ENCODE assay signal across 10 cellular contexts in the genomic region with DNA sequence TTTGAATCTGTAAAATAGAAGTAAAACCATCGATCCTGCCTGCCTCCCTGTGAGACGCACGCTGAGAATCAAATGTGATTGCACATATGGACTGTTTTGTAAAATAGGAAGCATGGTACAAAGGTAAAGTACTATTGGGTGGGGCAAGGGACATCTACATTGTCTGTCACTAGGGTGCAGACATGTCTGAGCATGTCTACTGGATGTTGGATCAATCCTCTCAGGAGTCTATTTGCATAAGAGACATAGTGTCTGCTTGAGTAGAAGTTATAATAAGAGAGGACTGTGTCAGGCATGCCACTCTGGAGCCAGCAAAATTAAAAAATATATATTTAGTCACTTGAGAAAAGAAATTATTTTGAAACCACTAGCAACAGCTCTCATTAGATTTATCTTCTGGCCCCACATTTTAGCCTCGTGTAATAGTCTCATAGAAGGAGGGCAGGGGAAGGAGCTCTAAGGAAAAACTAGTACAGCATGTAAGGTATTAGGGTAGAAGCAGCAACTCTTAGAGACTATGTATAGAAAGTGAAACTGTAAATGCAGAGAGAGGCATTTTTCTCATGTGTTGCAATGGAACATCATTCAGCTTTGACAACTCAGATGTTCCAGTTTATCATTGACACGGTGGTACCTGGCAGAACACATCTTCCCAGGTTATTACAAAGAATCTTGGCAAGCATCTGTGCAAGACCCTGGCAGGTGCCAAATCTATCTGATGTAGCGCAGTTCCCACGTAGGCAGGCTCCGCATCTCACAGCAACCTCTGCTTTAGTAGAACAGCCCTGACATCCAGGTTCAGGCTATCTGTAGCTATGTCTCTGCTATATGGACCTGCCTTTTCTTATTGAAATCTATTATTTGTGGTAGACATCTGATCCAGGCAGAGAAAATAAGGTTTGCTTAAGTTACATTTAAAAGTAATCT.
DNase-seq lines count a peak whose midpoint lies in the region; ATAC-seq and TF ChIP-seq lines count a peak whose summit lies in the region.
"Had no signal": no experiment of that assay in that cellular context is flagged by ENCODE, and none has a peak within 500 bp of the region (broad histone marks: within the 10 kb centered on the region; RNA-seq: fewer than 3 reads in every experiment).

No MANE protein-coding gene starts in this region.

- H3K79me2 ChIP-seq in GM23338 (replicated peaks; ENCODE audit: insufficient read depth): no peaks in the 10 kb centered on the region

- H3K27me3 Mint-ChIP-seq in GM23338 (ENCODE audit: insufficient read depth, low read depth, poor library complexity): no peaks in the 10 kb centered on the region
- no peaks in the 10 kb centered on the region for H3K27me3 Mint-ChIP-seq in activated T-helper 1 cell treated with anti-CD3 and anti-CD28 coated beads, Interleukin-12 subunit alpha, Interleukin-12 subunit beta, Interleukin-2, Interleukin-4 antibody, amounts not matched to agents 30 ng/mL and 10 ng/mL and 1 ng/mL, durations not matched to agents 14 hours and 24 hours and 36 hours (ENCODE audit: insufficient read depth)
- H3K27me3 Mint-ChIP-seq: stimulated activated memory B cell treated with anti-CD40 and anti-IgM and Interleukin-4, amounts not matched to agents 10 μg/mL and 1 μg/mL and 100 μg/mL, for 72 hours had no signal

- H3K36me3 Mint-ChIP-seq in GM23338 (ENCODE audit: low read depth): peaks cover 28% of the 10 kb centered on the region
- no peaks in the 10 kb centered on the region for H3K36me3 Mint-ChIP-seq in activated T-helper 1 cell treated with anti-CD3 and anti-CD28 coated beads, Interleukin-12 subunit alpha, Interleukin-12 subunit beta, Interleukin-2, Interleukin-4 antibody, amounts not matched to agents 30 ng/mL and 10 ng/mL and 1 ng/mL, durations not matched to agents 14 hours and 24 hours and 36 hours (ENCODE audit: low read depth)
- H3K36me3 Mint-ChIP-seq: stimulated activated memory B cell treated with anti-CD40 and anti-IgM and Interleukin-4, amounts not matched to agents 10 μg/mL and 1 μg/mL and 100 μg/mL, for 72 hours had no signal

- peak; percentile 57 for ATAC-seq in GM18508 (IDR thresholded peaks at IDR 0.05; ENCODE audit: insufficient read depth, unreplicated experiment)
- no peak for ATAC-seq in GM23338
- ATAC-seq in HG03575 (IDR thresholded peaks at IDR 0.05; ENCODE audit: extremely low read depth, insufficient number of reproducible peaks, low FRiP score, unreplicated experiment): peak; percentile 69
- ATAC-seq: stimulated activated memory B cell treated with anti-CD40 and anti-IgM and Interleukin-4, amounts not matched to agents 10 μg/mL and 1 μg/mL and 100 μg/mL, for 72 hours had no signal

- H3K4me3 Mint-ChIP-seq in GM23338: no peak overlapping the region
- no peak overlapping the region for H3K4me3 Mint-ChIP-seq in activated T-helper 1 cell treated with anti-CD3 and anti-CD28 coated beads, Interleukin-12 subunit alpha, Interleukin-12 subunit beta, Interleukin-2, Interleukin-4 antibody, amounts not matched to agents 30 ng/mL and 10 ng/mL and 1 ng/mL, durations not matched to agents 14 hours and 24 hours and 36 hours
- H3K4me3 Mint-ChIP-seq: stimulated activated memory B cell treated with anti-CD40 and anti-IgM and Interleukin-4, amounts not matched to agents 10 μg/mL and 1 μg/mL and 100 μg/mL, for 72 hours had no signal

- H3F3A ChIP-seq in GM23338 (replicated peaks; ENCODE audit: low read depth): no peaks in the 10 kb centered on the region

- H3K9me2 ChIP-seq in GM23338 (ENCODE audit: insufficient read depth): 0 out of 2 replicates have a peak, but pooled peaks cover 6% of the 10 kb centered on the region

- H3K27me3 ChIP-seq in GM23338 (ENCODE audit: insufficient read depth) (no peaks in the 10 kb centered on the region), tibial nerve (no peaks in the 10 kb centered on the region)

- WGBS in tibial nerve, 2 donors: 88 to 89% methylated on average over 8 of the region's 8 CpGs

- H3K27ac ChIP-seq in GM23338 (ENCODE audit: low read depth) (no peak overlapping the region; the same call in 1 of the 2 replicates), tibial nerve (no peak overlapping the region)

- H3K27ac Mint-ChIP-seq in GM23338: no peak overlapping the region
- no peak overlapping the region for H3K27ac Mint-ChIP-seq in activated T-helper 1 cell treated with anti-CD3 and anti-CD28 coated beads, Interleukin-12 subunit alpha, Interleukin-12 subunit beta, Interleukin-2, Interleukin-4 antibody, amounts not matched to agents 30 ng/mL and 10 ng/mL and 1 ng/mL, durations not matched to agents 14 hours and 24 hours and 36 hours
- H3K27ac Mint-ChIP-seq: stimulated activated memory B cell treated with anti-CD40 and anti-IgM and Interleukin-4, amounts not matched to agents 10 μg/mL and 1 μg/mL and 100 μg/mL, for 72 hours had no signal

- H2AFZ ChIP-seq in GM23338: peak overlapping the region; percentile 19; the same call in 1 of the 2 replicates

- intact Hi-C loops in activated T-helper 1 cell treated with anti-CD3 and anti-CD28 coated beads, Interleukin-12 subunit alpha, Interleukin-12 subunit beta, Interleukin-2, Interleukin-4 antibody, amounts not matched to agents 30 ng/mL and 10 ng/mL and 1 ng/mL, durations not matched to agents 14 hours and 24 hours and 36 hours (cut with micrococcal nuclease): no loop called here

- no peaks in the 10 kb centered on the region for H3K9me3 ChIP-seq in tibial nerve

- H3K4me1 Mint-ChIP-seq in GM23338: no peaks in the 10 kb centered on the region
- H3K4me1 Mint-ChIP-seq in activated T-helper 1 cell treated with anti-CD3 and anti-CD28 coated beads, Interleukin-12 subunit alpha, Interleukin-12 subunit beta, Interleukin-2, Interleukin-4 antibody, amounts not matched to agents 30 ng/mL and 10 ng/mL and 1 ng/mL, durations not matched to agents 14 hours and 24 hours and 36 hours (ENCODE audit: low read depth): no peaks in the 10 kb centered on the region

- H3K4me3 ChIP-seq in GM23338: no peak overlapping the region
- H3K4me3 ChIP-seq in tibial nerve: no peak overlapping the region

- peaks cover 60% of the 10 kb centered on the region for H3K9me3 Mint-ChIP-seq in GM23338
- peaks cover 3% of the 10 kb centered on the region for H3K9me3 Mint-ChIP-seq in activated T-helper 1 cell treated with anti-CD3 and anti-CD28 coated beads, Interleukin-12 subunit alpha, Interleukin-12 subunit beta, Interleukin-2, Interleukin-4 antibody, amounts not matched to agents 30 ng/mL and 10 ng/mL and 1 ng/mL, durations not matched to agents 14 hours and 24 hours and 36 hours
- H3K9me3 Mint-ChIP-seq: stimulated activated memory B cell treated with anti-CD40 and anti-IgM and Interleukin-4, amounts not matched to agents 10 μg/mL and 1 μg/mL and 100 μg/mL, for 72 hours had no signal

- TF ChIP-seq CTCF in GM23338 (conservative IDR thresholded peaks at IDR 0.05; ENCODE audit: low read depth in 2 of 2): no peak
- no peak for TF ChIP-seq CTCF in tibial nerve (IDR thresholded peaks at IDR 0.05)

- DNase-seq in GM23338 (ENCODE audit: low spot score): no peak
- DNase-seq in SW480 (ENCODE audit: low spot score): peak; percentile 51
- DNase-seq in NCI-H446 (lab: John Stamatoyannopoulos, UW): no peak
- DNase-seq in activated T-cell treated with anti-CD3 and anti-CD28 coated beads for 4 hours: no peak
- no peak for DNase-seq in tibial nerve (ENCODE audit: low spot score in 2 of 2)
- DNase-seq in activated T-helper 1 cell treated with anti-CD3 and anti-CD28 coated beads, Interleukin-12 subunit alpha, Interleukin-12 subunit beta, Interleukin-2, Interleukin-4 antibody, amounts not matched to agents 30 ng/mL and 10 ng/mL and 1 ng/mL, durations not matched to agents 14 hours and 24 hours and 36 hours (ENCODE audit: low spot score): no peak
- DNase-seq: activated CD4-positive, alpha-beta T cell treated with anti-CD3 and anti-CD28 coated beads, Interleukin-2, amount 50 U/mL, for 48 hours had no signal

- H4K20me1 ChIP-seq in GM23338 (replicated peaks; ENCODE audit: insufficient read depth): no peaks in the 10 kb centered on the region

- TF ChIP-seq POLR2A in tibial nerve (IDR thresholded peaks at IDR 0.05): no peak

- peak overlapping the region; percentile 58 for H3K4me2 ChIP-seq in GM23338

- H3K4me1 ChIP-seq in GM23338 (ENCODE audit: insufficient read depth) (peaks cover 20% of the 10 kb centered on the region), tibial nerve (no peaks in the 10 kb centered on the region)

- TF ChIP-seq EP300 in tibial nerve (IDR thresholded peaks at IDR 0.05): no peak

- H3K36me3 ChIP-seq in GM23338 (ENCODE audit: insufficient read depth) (no peaks in the 10 kb centered on the region), tibial nerve (no peaks in the 10 kb centered on the region)

TF ChIP-seq in GM23338, 12 proteins besides CTCF, POLR2A, EP300 and RAD21 (continues in another document):
- no peak for TF ChIP-seq REST (IDR thresholded peaks at IDR 0.05; ENCODE audit: unreplicated experiment)
- no peak for TF ChIP-seq EZH2phosphoT487 (IDR thresholded peaks at IDR 0.05; ENCODE audit: unreplicated experiment)
